ENCODE assay signal across 20 cellular contexts in the genomic region with DNA sequence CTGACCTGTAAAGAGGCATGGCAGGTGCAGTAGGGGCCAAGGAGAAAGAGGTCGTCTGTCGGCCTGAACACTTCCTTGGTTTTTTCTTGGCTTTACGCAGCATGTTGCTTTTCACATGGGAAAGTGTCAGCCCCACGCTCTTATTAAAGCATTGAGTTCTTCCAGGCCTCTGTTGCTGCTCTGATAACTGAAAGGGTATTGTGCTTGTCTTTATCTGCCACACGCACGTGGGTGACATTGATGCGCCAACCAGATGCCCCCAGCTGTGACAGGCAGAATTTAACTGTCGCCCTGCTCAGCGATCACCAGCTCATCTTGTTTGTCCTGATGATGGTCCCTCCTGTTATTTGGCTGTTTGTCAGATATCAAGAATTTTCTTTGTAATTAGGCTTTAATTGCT.
DNase-seq lines count a peak whose midpoint lies in the region; ATAC-seq and TF ChIP-seq lines count a peak whose summit lies in the region.
"Had no signal": no experiment of that assay in that cellular context is flagged by ENCODE, and none has a peak within 500 bp of the region (broad histone marks: within the 10 kb centered on the region; RNA-seq: fewer than 3 reads in every experiment).

No MANE protein-coding gene starts in this region.

- WGBS in heart right ventricle, 2 donors = 45 to 55% methylated on average over 9 of the region's 9 CpGs

- intact Hi-C loops in heart right ventricle (cut with DNase I) = no loop called here
- intact Hi-C loops in activated CD4-positive, alpha-beta T cell treated with anti-CD3 and anti-CD28 coated beads for 36 hours (cut with DNase I, micrococcal nuclease) = no loop called here

- peaks cover 0 to 3% of the 10 kb centered on the region in 2 donors for H3K36me3 Mint-ChIP-seq in activated T-cell treated with anti-CD3 and anti-CD28 coated beads, Interleukin-2, amount 50 U/mL, for 72 hours (ENCODE audit: insufficient read depth in 2 of 2)
- peaks cover 0 to 9% of the 10 kb centered on the region in 2 donors for H3K36me3 Mint-ChIP-seq in activated naive CD4-positive, alpha-beta T cell treated with anti-CD3 and anti-CD28 coated beads, Interleukin-2, amount 50 U/mL, for 72 hours
- H3K36me3 Mint-ChIP-seq in activated CD4-positive, alpha-beta T cell treated with anti-CD3 and anti-CD28 coated beads for 36 hours (ENCODE audit: low read depth) = peaks cover 4% of the 10 kb centered on the region
- H3K36me3 Mint-ChIP-seq: activated naive CD4-positive, alpha-beta T cell treated with anti-CD3 and anti-CD28 coated beads, Interleukin-2, amount 10 ng/mL, durations not matched to agents 7 days and 5 days; natural killer cell treated with Interleukin-12 subunit alpha and Interleukin-12 subunit beta and Interleukin-15 and Interleukin-18, amount 100 ng/mL, for 72 hours had no signal

- H3K27me3 ChIP-seq in heart right ventricle = no peaks in the 10 kb centered on the region
- H3K27me3 ChIP-seq: esophagus squamous epithelium, SJCRH30, upper lobe of right lung had no signal

- peaks cover 32 to 93% (median 74%) of the 10 kb centered on the region in 9 donors for H3K4me1 ChIP-seq in heart right ventricle

- H3K27ac ChIP-seq in heart right ventricle = peak overlapping the region in 1 of 10 donors; percentile 13
- H3K27ac ChIP-seq in substantia nigra (ENCODE audit: low read depth, low read length, poor library complexity, severe bottlenecking) = peak overlapping the region; percentile 21
- H3K27ac ChIP-seq: esophagus squamous epithelium, SJCRH30, upper lobe of right lung had no signal

- H3K4me1 Mint-ChIP-seq in activated T-cell treated with anti-CD3 and anti-CD28 coated beads, Interleukin-2, amount 50 U/mL, for 72 hours (ENCODE audit: low read depth) = peaks cover 66% of the 10 kb centered on the region
- peaks cover 54% of the 10 kb centered on the region for H3K4me1 Mint-ChIP-seq in activated CD4-positive, alpha-beta T cell treated with anti-CD3 and anti-CD28 coated beads for 36 hours

- no peak overlapping the region for H3K4me3 ChIP-seq in heart right ventricle
- H3K4me3 ChIP-seq: esophagus squamous epithelium, SJCRH30, upper lobe of right lung had no signal

- H3K9me3 Mint-ChIP-seq in activated T-cell treated with anti-CD3 and anti-CD28 coated beads, Interleukin-2, amount 50 U/mL, for 72 hours = no peaks in the 10 kb centered on the region
- no peaks in the 10 kb centered on the region for H3K9me3 Mint-ChIP-seq in activated naive CD4-positive, alpha-beta T cell treated with anti-CD3 and anti-CD28 coated beads, Interleukin-2, amount 50 U/mL, for 72 hours
- H3K9me3 Mint-ChIP-seq in activated CD4-positive, alpha-beta T cell treated with anti-CD3 and anti-CD28 coated beads for 36 hours (ENCODE audit: low read depth) = no peaks in the 10 kb centered on the region
- H3K9me3 Mint-ChIP-seq: activated naive CD4-positive, alpha-beta T cell treated with anti-CD3 and anti-CD28 coated beads, Interleukin-2, amount 10 ng/mL, durations not matched to agents 7 days and 5 days; CD4-positive, alpha-beta T cell; H9; natural killer cell treated with Interleukin-12 subunit alpha and Interleukin-12 subunit beta and Interleukin-15 and Interleukin-18, amount 100 ng/mL, for 72 hours; stimulated activated naive B cell treated with anti-CD40 and anti-IgM and Interleukin-4, amounts not matched to agents 10 μg/mL and 1 μg/mL and 100 μg/mL, for 72 hours had no signal

- peak overlapping the region; percentile 57 for H3K27ac Mint-ChIP-seq in activated T-cell treated with anti-CD3 and anti-CD28 coated beads, Interleukin-2, amount 50 U/mL, for 72 hours
- H3K27ac Mint-ChIP-seq in activated naive CD4-positive, alpha-beta T cell treated with anti-CD3 and anti-CD28 coated beads, Interleukin-2, amount 50 U/mL, for 72 hours = no peak overlapping the region
- no peak overlapping the region for H3K27ac Mint-ChIP-seq in activated CD4-positive, alpha-beta T cell treated with anti-CD3 and anti-CD28 coated beads for 36 hours
- H3K27ac Mint-ChIP-seq: activated naive CD4-positive, alpha-beta T cell treated with anti-CD3 and anti-CD28 coated beads, Interleukin-2, amount 10 ng/mL, durations not matched to agents 7 days and 5 days; CD4-positive, alpha-beta T cell had no signal

- no peak for TF ChIP-seq CTCF in heart right ventricle (IDR thresholded peaks at IDR 0.05)

- H3K27me3 Mint-ChIP-seq in activated T-cell treated with anti-CD3 and anti-CD28 coated beads, Interleukin-2, amount 50 U/mL, for 72 hours (ENCODE audit: low read depth) = no peaks in the 10 kb centered on the region
- H3K27me3 Mint-ChIP-seq in activated CD4-positive, alpha-beta T cell treated with anti-CD3 and anti-CD28 coated beads for 36 hours = no peaks in the 10 kb centered on the region
- H3K27me3 Mint-ChIP-seq: activated naive CD4-positive, alpha-beta T cell treated with anti-CD3 and anti-CD28 coated beads, Interleukin-2, amount 10 ng/mL, durations not matched to agents 7 days and 5 days; CD4-positive, alpha-beta T cell; natural killer cell treated with Interleukin-12 subunit alpha and Interleukin-12 subunit beta and Interleukin-15 and Interleukin-18, amount 100 ng/mL, for 72 hours; stimulated activated naive B cell treated with anti-CD40 and anti-IgM and Interleukin-4, amounts not matched to agents 10 μg/mL and 1 μg/mL and 100 μg/mL, for 72 hours had no signal

- CTCF ChIA-PET in activated CD4-positive, alpha-beta T cell treated with anti-CD3 and anti-CD28 coated beads for 36 hours (lab: Charles Lee) = no interaction called here

- no peaks in the 10 kb centered on the region for H3K36me3 ChIP-seq in heart right ventricle
- H3K36me3 ChIP-seq: esophagus squamous epithelium, SJCRH30, upper lobe of right lung had no signal

- no peaks in the 10 kb centered on the region for H3K9me3 ChIP-seq in heart right ventricle
- H3K9me3 ChIP-seq: esophagus squamous epithelium, SJCRH30, upper lobe of right lung had no signal

- POLR2A ChIA-PET in activated CD4-positive, alpha-beta T cell treated with anti-CD3 and anti-CD28 coated beads for 36 hours (lab: Charles Lee) = no interaction called here

- DNase-seq in activated T-cell treated with anti-CD3 and anti-CD28 coated beads, Interleukin-2, amount 50 U/mL, for 72 hours = no peak
- no peak for DNase-seq in activated T-cell treated with anti-CD3 and anti-CD28 coated beads, Interleukin-2, amount 50 U/mL, for 1 hour
- DNase-seq in OCI-M1 (lab: John Stamatoyannopoulos, UW) (peak; percentile 92), heart right ventricle (no peak), substantia nigra (lab: John Stamatoyannopoulos, UW) (peak in 2 of 49 donors; percentile 49 to 62), SIG-M5 treated with dmso at 0.1 percent for 504 hours (lab: John Stamatoyannopoulos, UW; ENCODE audit: unreplicated experiment) (no peak)
- no peak for DNase-seq in activated naive CD4-positive, alpha-beta T cell treated with anti-CD3 and anti-CD28 coated beads, Interleukin-2, amount 50 U/mL, for 72 hours (ENCODE audit: low spot score in 2 of 2)
- no peak for DNase-seq in activated CD4-positive, alpha-beta T cell treated with anti-CD3 and anti-CD28 coated beads for 36 hours
- DNase-seq: activated naive CD4-positive, alpha-beta T cell treated with anti-CD3 and anti-CD28 coated beads, Interleukin-2, amount 10 ng/mL, durations not matched to agents 7 days and 5 days; activated T-cell treated with anti-CD3 and anti-CD28 coated beads for 4 hours; CD4-positive, alpha-beta T cell; esophagus squamous epithelium; glutamatergic neuron; H9; Karpas-422; SJCRH30; stimulated activated naive B cell treated with anti-CD40 and anti-IgM and Interleukin-4, amounts not matched to agents 10 μg/mL and 1 μg/mL and 100 μg/mL, for 72 hours; T1000; upper lobe of right lung had no signal

- H3K4me3 Mint-ChIP-seq in activated T-cell treated with anti-CD3 and anti-CD28 coated beads, Interleukin-2, amount 50 U/mL, for 72 hours = no peak overlapping the region
- no peak overlapping the region for H3K4me3 Mint-ChIP-seq in activated CD4-positive, alpha-beta T cell treated with anti-CD3 and anti-CD28 coated beads for 36 hours
- H3K4me3 Mint-ChIP-seq: activated naive CD4-positive, alpha-beta T cell treated with anti-CD3 and anti-CD28 coated beads, Interleukin-2, amount 10 ng/mL, durations not matched to agents 7 days and 5 days; CD4-positive, alpha-beta T cell; H9; natural killer cell treated with Interleukin-12 subunit alpha and Interleukin-12 subunit beta and Interleukin-15 and Interleukin-18, amount 100 ng/mL, for 72 hours; stimulated activated naive B cell treated with anti-CD40 and anti-IgM and Interleukin-4, amounts not matched to agents 10 μg/mL and 1 μg/mL and 100 μg/mL, for 72 hours had no signal

- ATAC-seq in activated T-cell treated with anti-CD3 and anti-CD28 coated beads, Interleukin-2, amount 50 U/mL, for 72 hours (replicated peaks in 1 of 2) = no peak
- ATAC-seq in heart right ventricle = peak in 5 of 8 donors; percentile 16 to 50 (median 27)
- no peak for ATAC-seq in activated naive CD4-positive, alpha-beta T cell treated with anti-CD3 and anti-CD28 coated beads, Interleukin-2, amount 50 U/mL, for 72 hours
- no peak for ATAC-seq in activated CD4-positive, alpha-beta T cell treated with anti-CD3 and anti-CD28 coated beads for 36 hours
- ATAC-seq: natural killer cell treated with Interleukin-12 subunit alpha and Interleukin-12 subunit beta and Interleukin-15 and Interleukin-18, amount 100 ng/mL, for 72 hours; stimulated activated naive B cell treated with anti-CD40 and anti-IgM and Interleukin-4, amounts not matched to agents 10 μg/mL and 1 μg/mL and 100 μg/mL, for 72 hours had no signal

Comparison
In these comparisons a context has a peak if more than half of its experiments do, and no peak if none do; other contexts are left out.
1. ATAC-seq: peak in heart right ventricle (5 of 8); none in activated T-cell treated with anti-CD3 and anti-CD28 coated beads, Interleukin-2, amount 50 U/mL, for 72 hours (0 of 2), activated naive CD4-positive, alpha-beta T cell treated with anti-CD3 and anti-CD28 coated beads, Interleukin-2, amount 50 U/mL, for 72 hours (0 of 2) and activated CD4-positive, alpha-beta T cell treated with anti-CD3 and anti-CD28 coated beads for 36 hours (single experiment).